Comparison of ENCODE assay signal across 24 cellular contexts in genomic region chr6:84007871-84008270, GRCh38. TPM values are rescaled to one million over a fixed set of nuclear protein-coding genes. Genes with fewer than 3 reads are reported as not detected.
"Had no signal": no experiment of that assay in that cellular context is flagged by ENCODE, and none has a peak within 500 bp of the region (broad histone marks: within the 10 kb centered on the region; RNA-seq: fewer than 3 reads in every experiment).

No MANE protein-coding gene starts in this region.

- H3K27me3 Mint-ChIP-seq: brain; dendritic cell treated with granulocyte-macrophage colony-stimulating factor and Interleukin-4, amounts not matched to agents 40 ng/mL and 50 ng/mL, for 4 days had no signal

- H3K36me3 Mint-ChIP-seq: brain; mesothelial cell of epicardium; naive thymus-derived CD8-positive, alpha-beta T cell; neural progenitor cell had no signal

- H3K36me3 ChIP-seq: heart left ventricle, neural progenitor cell, uterus had no signal

- H3K4me1 Mint-ChIP-seq: mesothelial cell of epicardium; naive thymus-derived CD8-positive, alpha-beta T cell had no signal

- H3K4me3 ChIP-seq: heart left ventricle, neural progenitor cell, testis, uterus had no signal

- H3K9me3 Mint-ChIP-seq: activated T-helper 1 cell treated with anti-CD3 and anti-CD28 coated beads, Interleukin-12 subunit alpha, Interleukin-12 subunit beta, Interleukin-2, Interleukin-4 antibody, amounts not matched to agents 30 ng/mL and 10 ng/mL and 1 ng/mL, durations not matched to agents 14 hours and 24 hours and 36 hours; brain; dendritic cell treated with granulocyte-macrophage colony-stimulating factor and Interleukin-4, amounts not matched to agents 40 ng/mL and 50 ng/mL, for 4 days; mesothelial cell of epicardium; naive thymus-derived CD8-positive, alpha-beta T cell; neural progenitor cell had no signal

- DNase-seq: activated CD4-positive, alpha-beta T cell treated with anti-CD3 and anti-CD28 coated beads for 1 hour; activated CD4-positive, alpha-beta T cell treated with anti-CD3 and anti-CD28 coated beads, Interleukin-2, amount 50 U/mL, for 1 hour; activated CD8-positive, alpha-beta T cell treated with anti-CD3 and anti-CD28 coated beads, Interleukin-2, amount 10 ng/mL, durations not matched to agents 7 days and 5 days; activated gamma-delta T cell; activated naive CD4-positive, alpha-beta T cell treated with anti-CD3 and anti-CD28 coated beads, Interleukin-2, amount 50 U/mL, for 16 hours; aorta; effector CD4-positive, alpha-beta T cell; heart left ventricle; left ventricle myocardium superior; mammary epithelial cell; naive thymus-derived CD8-positive, alpha-beta T cell; posterior cingulate gyrus; stimulated activated CD4-positive, alpha-beta T cell treated with anti-CD3 and anti-CD28 coated beads, Interleukin-2, amount 100 ng/mL, for 48 hours; stimulated activated CD8-positive, alpha-beta memory T cell treated with anti-CD3 and anti-CD28 coated beads, Interleukin-4, amount 100 ng/mL, for 48 hours; stimulated activated naive CD4-positive, alpha-beta T cell; testis; trophoblast cell; uterus had no signal

- H3K9me3 ChIP-seq: heart left ventricle, testis, uterus had no signal

- H3K4me3 Mint-ChIP-seq: activated CD8-positive, alpha-beta T cell treated with anti-CD3 and anti-CD28 coated beads, Interleukin-2, amount 10 ng/mL, durations not matched to agents 7 days and 5 days; activated T-helper 1 cell treated with anti-CD3 and anti-CD28 coated beads, Interleukin-12 subunit alpha, Interleukin-12 subunit beta, Interleukin-2, Interleukin-4 antibody, amounts not matched to agents 30 ng/mL and 10 ng/mL and 1 ng/mL, durations not matched to agents 14 hours and 24 hours and 36 hours; brain; dendritic cell treated with granulocyte-macrophage colony-stimulating factor and Interleukin-4, amounts not matched to agents 40 ng/mL and 50 ng/mL, for 4 days; mesothelial cell of epicardium; naive thymus-derived CD8-positive, alpha-beta T cell; neural progenitor cell had no signal

- ATAC-seq: activated CD8-positive, alpha-beta T cell treated with anti-CD3 and anti-CD28 coated beads, Interleukin-2, amount 10 ng/mL, durations not matched to agents 7 days and 5 days; heart left ventricle; left ventricle myocardium superior; naive thymus-derived CD8-positive, alpha-beta T cell had no signal

- H3K27ac Mint-ChIP-seq: activated CD8-positive, alpha-beta T cell treated with anti-CD3 and anti-CD28 coated beads, Interleukin-2, amount 10 ng/mL, durations not matched to agents 7 days and 5 days; activated T-helper 1 cell treated with anti-CD3 and anti-CD28 coated beads, Interleukin-12 subunit alpha, Interleukin-12 subunit beta, Interleukin-2, Interleukin-4 antibody, amounts not matched to agents 30 ng/mL and 10 ng/mL and 1 ng/mL, durations not matched to agents 14 hours and 24 hours and 36 hours; brain; dendritic cell treated with granulocyte-macrophage colony-stimulating factor and Interleukin-4, amounts not matched to agents 40 ng/mL and 50 ng/mL, for 4 days; mesothelial cell of epicardium; naive thymus-derived CD8-positive, alpha-beta T cell; neural progenitor cell had no signal

- H3K4me1 ChIP-seq: heart left ventricle, neural progenitor cell, testis, uterus had no signal

- H3K27me3 ChIP-seq: neural progenitor cell, testis, uterus had no signal

RNA-seq across cellular contexts. Expression of gene MRAP2, which starts 25.7 kb away (rescaled TPM):
- total RNA-seq: activated CD8-positive, alpha-beta T cell treated with anti-CD3 and anti-CD28 coated beads, Interleukin-2, amount 10 ng/mL, durations not matched to agents 7 days and 5 days; activated T-helper 1 cell treated with anti-CD3 and anti-CD28 coated beads, Interleukin-12 subunit alpha, Interleukin-12 subunit beta, Interleukin-2, Interleukin-4 antibody, amounts not matched to agents 30 ng/mL and 10 ng/mL and 1 ng/mL, durations not matched to agents 14 hours and 24 hours and 36 hours; fibroblast of villous mesenchyme; left ventricle myocardium superior; naive thymus-derived CD8-positive, alpha-beta T cell had no signal
